4 cellular contexts compared by ENCODE assay signal in the genomic region with DNA sequence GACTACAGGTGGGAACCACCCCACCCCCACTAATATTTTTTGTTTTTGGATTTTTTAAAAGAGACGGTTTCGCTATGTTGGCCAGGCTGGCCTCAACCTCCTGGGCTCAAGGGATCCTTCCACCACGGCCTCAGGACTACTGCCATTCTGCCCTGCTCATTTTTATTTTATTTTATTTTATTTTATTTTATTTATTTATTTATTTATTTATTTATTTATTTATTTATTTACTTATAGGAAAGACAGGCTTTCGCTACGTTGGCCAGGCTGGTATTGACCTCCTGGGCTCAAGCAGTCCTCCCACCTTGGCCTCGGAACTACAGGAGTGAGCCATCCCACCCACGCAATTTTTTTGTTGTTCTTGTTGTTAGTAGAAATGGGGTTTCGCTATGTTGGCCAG. TPM values are rescaled to one million over a fixed set of nuclear protein-coding genes. Genes with fewer than 3 reads are reported as not detected.
"Had no signal": no experiment of that assay in that cellular context is flagged by ENCODE, and none has a peak within 500 bp of the region (broad histone marks: within the 10 kb centered on the region; RNA-seq: fewer than 3 reads in every experiment).

No MANE protein-coding gene starts in this region.

RNA-seq across cellular contexts. Expression of gene SSX7, which starts 0.8 kb away (rescaled TPM):
- total RNA-seq: HepG2, HT-29, HT1080, IMR-90 had no signal

RNA-seq across cellular contexts. Expression of gene SSX2, which starts 51.5 kb away (rescaled TPM):
- total RNA-seq: HepG2, HT-29, IMR-90 had no signal
